6 cellular contexts compared by ENCODE assay signal in the genomic region with DNA sequence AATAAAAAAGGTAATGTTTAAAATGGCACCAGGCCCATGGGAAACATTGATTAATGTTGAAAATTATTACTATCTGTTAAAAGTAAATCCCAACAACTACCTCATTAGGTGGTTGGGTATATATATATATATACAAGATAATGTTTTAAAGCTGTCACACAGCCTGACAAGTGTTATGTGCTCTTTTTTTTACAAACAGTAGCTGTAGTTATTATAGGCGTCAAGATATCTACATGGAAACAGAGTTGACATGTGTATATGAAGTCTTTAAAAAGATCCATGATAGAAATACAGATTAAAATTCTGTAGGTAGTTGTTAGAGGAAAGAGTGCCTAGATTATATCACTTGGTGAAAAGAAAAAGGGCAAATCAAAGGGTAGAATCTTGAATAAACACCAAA.
"Had no signal": no experiment of that assay in that cellular context is flagged by ENCODE, and none has a peak within 500 bp of the region (broad histone marks: within the 10 kb centered on the region; RNA-seq: fewer than 3 reads in every experiment).

No MANE protein-coding gene starts in this region.

- H3K27ac ChIP-seq: HL-60 had no signal

- FAIRE-seq: HTR-8/SVneo, K562 had no signal

- DNase-seq: IMR-90, KBM-7, KG1 had no signal

- ATAC-seq: K562 had no signal

- H3K4me3 ChIP-seq: K562 had no signal
